9 cellular contexts compared by ENCODE assay signal in genomic region chrX:17375361-17375630, GRCh38. TPM values are rescaled to one million over a fixed set of nuclear protein-coding genes. Genes with fewer than 3 reads are reported as not detected.
DNase-seq lines count a peak whose midpoint lies in the region; ATAC-seq and TF ChIP-seq lines count a peak whose summit lies in the region.
"Had no signal": no experiment of that assay in that cellular context is flagged by ENCODE, and none has a peak within 500 bp of the region (broad histone marks: within the 10 kb centered on the region; RNA-seq: fewer than 3 reads in every experiment).

No MANE protein-coding gene starts in this region.

- H3K4me1 Mint-ChIP-seq in stimulated activated naive B cell treated with anti-CD40 and anti-IgM and Interleukin-4, amounts not matched to agents 10 μg/mL and 1 μg/mL and 100 μg/mL, for 72 hours: no peaks in the 10 kb centered on the region
- no peaks in the 10 kb centered on the region for H3K4me1 Mint-ChIP-seq in stimulated activated effector memory CD8-positive, alpha-beta T cell treated with anti-CD3 and anti-CD28 coated beads, Interleukin-12 subunit alpha, Interleukin-12 subunit beta, amount 100 ng/mL, for 72 hours

- peaks cover 0 to 5% of the 10 kb centered on the region in 2 donors for H3K9me3 Mint-ChIP-seq in stimulated activated naive B cell treated with anti-CD40 and anti-IgM and Interleukin-4, amounts not matched to agents 10 μg/mL and 1 μg/mL and 100 μg/mL, for 72 hours
- no peaks in the 10 kb centered on the region for H3K9me3 Mint-ChIP-seq in stimulated activated effector memory CD8-positive, alpha-beta T cell treated with anti-CD3 and anti-CD28 coated beads, Interleukin-12 subunit alpha, Interleukin-12 subunit beta, amount 100 ng/mL, for 72 hours

- H3K4me1 ChIP-seq in HUES48 (ENCODE audit: control insufficient read depth, insufficient read depth, low read length) (peaks cover 20% of the 10 kb centered on the region), iPS-20b (ENCODE audit: insufficient read depth, low read length) (peaks cover 3% of the 10 kb centered on the region; the same call in 1 of the 2 replicates)

- H3K27me3 ChIP-seq in HUES48 (ENCODE audit: control insufficient read depth, insufficient read depth, low read length) (peaks cover 49% of the 10 kb centered on the region), iPS-20b (ENCODE audit: insufficient read depth, low read length) (peaks cover 32% of the 10 kb centered on the region)

- H3K27me3 Mint-ChIP-seq in stimulated activated naive B cell treated with anti-CD40 and anti-IgM and Interleukin-4, amounts not matched to agents 10 μg/mL and 1 μg/mL and 100 μg/mL, for 72 hours: peaks cover 30 to 34% of the 10 kb centered on the region in 2 donors

- H3K27ac ChIP-seq in HUES48 (ENCODE audit: low read depth, low read length): no peak overlapping the region
- H3K27ac ChIP-seq in iPS-20b (ENCODE audit: low read length): no peak overlapping the region

- no peaks in the 10 kb centered on the region for H3K36me3 ChIP-seq in HUES48 (ENCODE audit: control insufficient read depth, insufficient read depth, low read length)
- H3K36me3 ChIP-seq in iPS-20b (ENCODE audit: insufficient read depth, low read depth, low read length): no peaks in the 10 kb centered on the region

- H3K27ac Mint-ChIP-seq in stimulated activated naive B cell treated with anti-CD40 and anti-IgM and Interleukin-4, amounts not matched to agents 10 μg/mL and 1 μg/mL and 100 μg/mL, for 72 hours: peak overlapping the region; percentile 49
- H3K27ac Mint-ChIP-seq in stimulated activated effector memory CD8-positive, alpha-beta T cell treated with anti-CD3 and anti-CD28 coated beads, Interleukin-12 subunit alpha, Interleukin-12 subunit beta, amount 100 ng/mL, for 72 hours: no peak overlapping the region

- TF ChIP-seq CTCF in astrocyte of the spinal cord (IDR thresholded peaks at IDR 0.05; ENCODE audit: low read depth, low read length): no peak

- H3K4me3 ChIP-seq in HUES48 (ENCODE audit: low read depth, low read length) (peak overlapping the region; percentile 79), astrocyte of the spinal cord (ENCODE audit: low read depth, low read length) (peak overlapping the region; percentile 65), iPS-20b (ENCODE audit: low read length) (peak overlapping the region; percentile 74)

- H3K4me3 Mint-ChIP-seq in stimulated activated naive B cell treated with anti-CD40 and anti-IgM and Interleukin-4, amounts not matched to agents 10 μg/mL and 1 μg/mL and 100 μg/mL, for 72 hours: peak overlapping the region; percentile 30 to 45
- H3K4me3 Mint-ChIP-seq in stimulated activated effector memory CD8-positive, alpha-beta T cell treated with anti-CD3 and anti-CD28 coated beads, Interleukin-12 subunit alpha, Interleukin-12 subunit beta, amount 100 ng/mL, for 72 hours: no peak overlapping the region

- no peak overlapping the region for H3K9ac ChIP-seq in HUES48 (ENCODE audit: low read depth, low read length)
- H3K9ac ChIP-seq in iPS-20b (ENCODE audit: low read depth, low read length): no peak overlapping the region

- ATAC-seq in stimulated activated naive B cell treated with anti-CD40 and anti-IgM and Interleukin-4, amounts not matched to agents 10 μg/mL and 1 μg/mL and 100 μg/mL, for 72 hours (replicated peaks): no peak
- no peak for ATAC-seq in stimulated activated effector memory CD8-positive, alpha-beta T cell treated with anti-CD3 and anti-CD28 coated beads, Interleukin-12 subunit alpha, Interleukin-12 subunit beta, amount 100 ng/mL, for 72 hours

- in situ Hi-C loops in astrocyte of the spinal cord (cut with HindIII; ENCODE audit: low sequenced_read_pairs): no loop called here

- H3K9me3 ChIP-seq in HUES48 (ENCODE audit: control insufficient read depth, insufficient read depth, low read length): no peaks in the 10 kb centered on the region
- no peaks in the 10 kb centered on the region for H3K9me3 ChIP-seq in iPS-20b (ENCODE audit: insufficient read depth, low read depth, low read length)

- DNase-seq in astrocyte of the spinal cord (ENCODE audit: low read depth, low spot score) (no peak), H4 (ENCODE audit: low spot score) (no peak), hippocampal formation (lab: John Stamatoyannopoulos, UW) (no peak)
- no peak for DNase-seq in stimulated activated naive B cell treated with anti-CD40 and anti-IgM and Interleukin-4, amounts not matched to agents 10 μg/mL and 1 μg/mL and 100 μg/mL, for 72 hours
- DNase-seq in stimulated activated effector memory CD8-positive, alpha-beta T cell treated with anti-CD3 and anti-CD28 coated beads, Interleukin-12 subunit alpha, Interleukin-12 subunit beta, amount 100 ng/mL, for 72 hours (ENCODE audit: low spot score in 2 of 2): no peak
- no peak for DNase-seq in stimulated activated CD4-positive, alpha-beta T cell treated with anti-CD3 and anti-CD28 coated beads, Interleukin-12 subunit alpha, Interleukin-12 subunit beta, amount 100 ng/mL, for 4 hours
- DNase-seq: effector memory CD4-positive, alpha-beta T cell had no signal

- no peaks in the 10 kb centered on the region for H3K36me3 Mint-ChIP-seq in stimulated activated naive B cell treated with anti-CD40 and anti-IgM and Interleukin-4, amounts not matched to agents 10 μg/mL and 1 μg/mL and 100 μg/mL, for 72 hours
- no peaks in the 10 kb centered on the region for H3K36me3 Mint-ChIP-seq in stimulated activated effector memory CD8-positive, alpha-beta T cell treated with anti-CD3 and anti-CD28 coated beads, Interleukin-12 subunit alpha, Interleukin-12 subunit beta, amount 100 ng/mL, for 72 hours

RNA-seq across cellular contexts. Expression of gene NHS, which starts 0.3 kb away (rescaled TPM):
- total RNA-seq in H4 (2014; rRNA removed; shearing (Covaris generic)): 5.9 and 6.4 TPM in 2 replicates
